In genomic region chr15:31455499-31455898, GRCh38 we compare ENCODE assay signal across 9 cellular contexts.
DNase-seq lines count a peak whose midpoint lies in the region; ATAC-seq and TF ChIP-seq lines count a peak whose summit lies in the region.
"Had no signal": no experiment of that assay in that cellular context is flagged by ENCODE, and none has a peak within 500 bp of the region (broad histone marks: within the 10 kb centered on the region; RNA-seq: fewer than 3 reads in every experiment).

No MANE protein-coding gene starts in this region.

- intact Hi-C loops in natural killer cell (cut with micrococcal nuclease) = no loop called here
- intact Hi-C loops in CD4-positive, alpha-beta memory T cell (cut with micrococcal nuclease) = no loop called here

- no peaks in the 10 kb centered on the region for H3K79me2 ChIP-seq in GM23248 (ENCODE audit: insufficient read depth)

- H4K20me1 ChIP-seq in GM23248 (ENCODE audit: insufficient read depth) = no peaks in the 10 kb centered on the region

- ATAC-seq in natural killer cell = peak in 2 of 3 donors; percentile 73 to 80
- ATAC-seq in GM19463 (IDR thresholded peaks at IDR 0.05; ENCODE audit: unreplicated experiment) = no peak

- no peaks in the 10 kb centered on the region for H3K36me3 ChIP-seq in GM23248 (ENCODE audit: low read depth)
- H3K36me3 ChIP-seq in CD4-positive, alpha-beta memory T cell (ENCODE audit: insufficient read depth, low read length) = no peaks in the 10 kb centered on the region

- no peaks in the 10 kb centered on the region for H3K9me2 ChIP-seq in GM23248 (ENCODE audit: insufficient read depth)

- no peak overlapping the region for H3K9ac ChIP-seq in GM23248

- peak; percentile 38 for TF ChIP-seq CTCF in natural killer cell (IDR thresholded peaks at IDR 0.05)

- no peak overlapping the region for H3K4me3 ChIP-seq in GM23248
- no peak overlapping the region for H3K4me3 ChIP-seq in CD4-positive, alpha-beta memory T cell (ENCODE audit: low read length in 2 of 2)
- H3K4me3 ChIP-seq: coronary artery had no signal

- CTCF ChIA-PET in CD4-positive, alpha-beta memory T cell (lab: Charles Lee; ENCODE audit: partially characterized antibody) = interaction anchor here (1.5 kb wide), 1 partner anchor 32 kb away, joined by 7 read pairs; no protein-coding TSS in a partner anchor

- WGBS in GM23248 (ENCODE audit: low coverage in 1 of 2, low lambda C conversion rate in 2 of 2, missing lambda C conversion rate in 2 of 2), 2 experiments = 74 to 81% methylated on average over 1 of the region's 1 CpG

- in situ Hi-C loops in GM23248 (cut with MboI) = no loop called here

- H3K4me2 ChIP-seq in GM23248 (ENCODE audit: unreplicated experiment) = no peak overlapping the region

- H3K27ac ChIP-seq in GM23248 = no peak overlapping the region
- no peak overlapping the region for H3K27ac ChIP-seq in CD4-positive, alpha-beta memory T cell (ENCODE audit: low read depth, low read length)
- H3K27ac ChIP-seq: coronary artery had no signal

- H3K27ac Mint-ChIP-seq in natural killer cell = peak overlapping the region in 1 of 2 donors; percentile 50
- peak overlapping the region in 1 of 7 donors; percentile 43 for H3K27ac Mint-ChIP-seq in CD4-positive, alpha-beta memory T cell

- no peaks in the 10 kb centered on the region for H3K27me3 ChIP-seq in GM23248 (replicated peaks; ENCODE audit: insufficient read depth)
- H3K27me3 ChIP-seq in CD4-positive, alpha-beta memory T cell (ENCODE audit: insufficient read depth, low read length) = no peaks in the 10 kb centered on the region

- H2AFZ ChIP-seq in GM23248 = no peak overlapping the region

- H3F3A ChIP-seq in GM23248 (ENCODE audit: insufficient read depth) = peaks cover 10% of the 10 kb centered on the region

- POLR2A ChIA-PET in CD4-positive, alpha-beta memory T cell (lab: Charles Lee; ENCODE audit: partially characterized antibody) = interaction anchor here (1.6 to 2.0 kb wide), 2 partner anchors 10 to 18 kb away, joined by 4 to 6 read pairs; no protein-coding TSS in a partner anchor

- no peaks in the 10 kb centered on the region for H3K27me3 Mint-ChIP-seq in natural killer cell (ENCODE audit: low read depth in 2 of 2)
- no peaks in the 10 kb centered on the region for H3K27me3 Mint-ChIP-seq in CD4-positive, alpha-beta memory T cell

- H3K9me3 Mint-ChIP-seq in natural killer cell = peaks cover 5% of the 10 kb centered on the region in 2 donors
- H3K9me3 Mint-ChIP-seq in CD4-positive, alpha-beta memory T cell = peaks cover 0 to 11% (median 3%) of the 10 kb centered on the region in 8 donors

- peak; percentile 12 for DNase-seq in NCI-H2107 treated with DMSO at 0.1 percent for 48 hours (lab: John Stamatoyannopoulos, UW; ENCODE audit: unreplicated experiment)
- no peak for DNase-seq in NCI-H2107 (lab: John Stamatoyannopoulos, UW)
- DNase-seq in GM23248 = peak; percentile 26
- peak; percentile 48 for DNase-seq in activated CD8-positive, alpha-beta memory T cell treated with anti-CD3 and anti-CD28 coated beads, Interleukin-2, amount 50 U/mL, for 48 hours
- no peak for DNase-seq in natural killer cell
- DNase-seq in CD4-positive, alpha-beta memory T cell = no peak
- DNase-seq in NCI-H2081 (lab: John Stamatoyannopoulos, UW) = no peak

- peaks cover 16 to 17% of the 10 kb centered on the region in 2 donors for H3K4me1 Mint-ChIP-seq in natural killer cell
- H3K4me1 Mint-ChIP-seq in CD4-positive, alpha-beta memory T cell = peaks cover 13 to 22% (median 18%) of the 10 kb centered on the region in 4 donors

- H3K36me3 Mint-ChIP-seq in natural killer cell = peaks cover 9% of the 10 kb centered on the region
- peaks cover 0 to 3% of the 10 kb centered on the region in 2 donors for H3K36me3 Mint-ChIP-seq in CD4-positive, alpha-beta memory T cell

- no peak overlapping the region for H3K4me3 Mint-ChIP-seq in natural killer cell
- H3K4me3 Mint-ChIP-seq in CD4-positive, alpha-beta memory T cell = no peak overlapping the region

- peaks cover 18% of the 10 kb centered on the region for H3K4me1 ChIP-seq in GM23248 (ENCODE audit: insufficient read depth)
- H3K4me1 ChIP-seq in CD4-positive, alpha-beta memory T cell (ENCODE audit: insufficient read depth, low read length) = peaks cover 19% of the 10 kb centered on the region

- no peaks in the 10 kb centered on the region for H3K9me3 ChIP-seq in GM23248 (ENCODE audit: low read depth)
- no peaks in the 10 kb centered on the region for H3K9me3 ChIP-seq in CD4-positive, alpha-beta memory T cell (ENCODE audit: control insufficient read depth in 1 of 2, low read length in 2 of 2)

Comparison
In these comparisons a context has a peak if more than half of its experiments do, and no peak if none do; other contexts are left out.
1. DNase-seq: peak in NCI-H2107 treated with DMSO at 0.1 percent for 48 hours (single experiment), GM23248 (single experiment) and activated CD8-positive, alpha-beta memory T cell treated with anti-CD3 and anti-CD28 coated beads, Interleukin-2, amount 50 U/mL, for 48 hours (single experiment); none in NCI-H2107 (single experiment), natural killer cell (single experiment), CD4-positive, alpha-beta memory T cell (0 of 5) and NCI-H2081 (0 of 2).